Comparison of ENCODE assay signal across 23 cellular contexts in the genomic region with DNA sequence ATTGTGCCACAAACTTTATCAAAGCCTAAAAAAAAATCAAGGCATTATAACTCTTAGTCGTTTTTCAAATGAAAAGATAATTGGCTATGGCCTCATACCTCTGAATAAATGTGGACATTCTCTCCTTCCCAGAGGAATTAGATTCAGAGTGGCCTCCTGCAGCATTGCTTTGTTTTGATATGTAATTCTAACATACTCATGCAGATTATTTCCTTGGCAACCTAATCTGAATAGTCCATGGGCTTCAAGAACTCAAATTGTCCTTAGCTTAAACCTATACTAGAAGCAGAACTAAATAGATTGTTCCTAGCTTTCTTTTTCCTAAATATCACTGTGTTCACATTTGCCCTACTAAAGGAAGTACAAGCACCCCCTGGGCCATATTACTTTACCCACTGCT.
"Had no signal": no experiment of that assay in that cellular context is flagged by ENCODE, and none has a peak within 500 bp of the region (broad histone marks: within the 10 kb centered on the region; RNA-seq: fewer than 3 reads in every experiment).

No MANE protein-coding gene starts in this region.

- H3K4me3 ChIP-seq: esophagus squamous epithelium, heart right ventricle, lower lobe of right lung, prostate gland, right atrium auricular region, smooth muscle cell, transverse colon, upper lobe of right lung, uterus had no signal

- H3K36me3 Mint-ChIP-seq: stimulated activated naive B cell treated with anti-CD40 and anti-IgM and Interleukin-4, amounts not matched to agents 10 μg/mL and 1 μg/mL and 100 μg/mL, for 72 hours had no signal

- H3K4me1 ChIP-seq: esophagus squamous epithelium, heart right ventricle, lower lobe of right lung, prostate gland, right atrium auricular region, transverse colon, upper lobe of right lung, uterus had no signal

- H3K36me3 ChIP-seq: esophagus squamous epithelium, heart right ventricle, lower lobe of right lung, prostate gland, right atrium auricular region, transverse colon, upper lobe of right lung, uterus had no signal

- H3K27ac ChIP-seq: esophagus squamous epithelium, heart right ventricle, lower lobe of right lung, prostate gland, right atrium auricular region, transverse colon, upper lobe of right lung, uterus had no signal

- DNase-seq: cortex of kidney; effector memory CD8-positive, alpha-beta T cell; erythroblast; esophagus squamous epithelium; foreskin melanocyte; glutamatergic neuron; heart right ventricle; hippocampal formation; lower lobe of right lung; nucleus accumbens; stimulated activated CD4-positive, alpha-beta T cell treated with anti-CD3 and anti-CD28 coated beads, Interleukin-12 subunit alpha, Interleukin-12 subunit beta, amount 100 ng/mL, for 4 hours; stimulated activated naive B cell treated with anti-CD40 and anti-IgM and Interleukin-4, amounts not matched to agents 10 μg/mL and 1 μg/mL and 100 μg/mL, for 72 hours; transverse colon; uterus had no signal

- H3K9me3 Mint-ChIP-seq: neural crest cell had no signal

- H3K27me3 Mint-ChIP-seq: effector memory CD8-positive, alpha-beta T cell; natural killer cell treated with Interleukin-12 subunit alpha and Interleukin-12 subunit beta and Interleukin-15 and Interleukin-18, amount 100 ng/mL, for 72 hours; stimulated activated naive B cell treated with anti-CD40 and anti-IgM and Interleukin-4, amounts not matched to agents 10 μg/mL and 1 μg/mL and 100 μg/mL, for 72 hours; stimulated activated naive CD8-positive, alpha-beta T cell treated with anti-CD3 and anti-CD28 coated beads, Interleukin-15, Interleukin-2, amounts not matched to agents 100 ng/mL and 50 ng/mL, for 24 hours had no signal

- H3K4me3 Mint-ChIP-seq: effector memory CD8-positive, alpha-beta T cell; natural killer cell treated with Interleukin-12 subunit alpha and Interleukin-12 subunit beta and Interleukin-15 and Interleukin-18, amount 100 ng/mL, for 72 hours; neural crest cell; stimulated activated naive B cell treated with anti-CD40 and anti-IgM and Interleukin-4, amounts not matched to agents 10 μg/mL and 1 μg/mL and 100 μg/mL, for 72 hours; stimulated activated naive CD8-positive, alpha-beta T cell treated with anti-CD3 and anti-CD28 coated beads, Interleukin-15, Interleukin-2, amounts not matched to agents 100 ng/mL and 50 ng/mL, for 24 hours had no signal

- H3K9me3 ChIP-seq: esophagus squamous epithelium, lower lobe of right lung, prostate gland, upper lobe of right lung, uterus had no signal

- H3K4me1 Mint-ChIP-seq: neural crest cell; stimulated activated naive B cell treated with anti-CD40 and anti-IgM and Interleukin-4, amounts not matched to agents 10 μg/mL and 1 μg/mL and 100 μg/mL, for 72 hours had no signal

- ATAC-seq: effector memory CD8-positive, alpha-beta T cell; heart right ventricle; left ventricle myocardium superior; lower lobe of right lung; natural killer cell treated with Interleukin-12 subunit alpha and Interleukin-12 subunit beta and Interleukin-15 and Interleukin-18, amount 100 ng/mL, for 72 hours; sciatic nerve; stimulated activated naive B cell treated with anti-CD40 and anti-IgM and Interleukin-4, amounts not matched to agents 10 μg/mL and 1 μg/mL and 100 μg/mL, for 72 hours; upper lobe of right lung had no signal

- H3K27ac Mint-ChIP-seq: effector memory CD8-positive, alpha-beta T cell; natural killer cell treated with Interleukin-12 subunit alpha and Interleukin-12 subunit beta and Interleukin-15 and Interleukin-18, amount 100 ng/mL, for 72 hours; stimulated activated naive B cell treated with anti-CD40 and anti-IgM and Interleukin-4, amounts not matched to agents 10 μg/mL and 1 μg/mL and 100 μg/mL, for 72 hours; stimulated activated naive CD8-positive, alpha-beta T cell treated with anti-CD3 and anti-CD28 coated beads, Interleukin-15, Interleukin-2, amounts not matched to agents 100 ng/mL and 50 ng/mL, for 24 hours had no signal

- H3K27me3 ChIP-seq: esophagus squamous epithelium, heart right ventricle, right atrium auricular region, transverse colon, upper lobe of right lung, uterus had no signal
